In genomic region chr6:151451950-151452749, GRCh38 we compare ENCODE assay signal across 1 cellular context.
A peak's percentile ranks its signal among the peaks of the same experiment; 100 is the strongest.
TF ChIP-seq lines count a peak whose summit lies in the region.

Gene RMND1, minus strand, starts transcription at chr6:151452126. Its CDS starts 6,315 bp downstream, at chr6:151445811.

TF ChIP-seq in HepG2, 621 proteins besides CTCF, POLR2A, EP300 and RAD21 (continued from another document):
- peak; percentile 96 for TF ChIP-seq CREB3 (CRISPR knock-in tag; IDR thresholded peaks at IDR 0.05)
